8 cellular contexts compared by ENCODE assay signal in genomic region chr20:46406200-46406985, GRCh38. TPM values are rescaled to one million over a fixed set of nuclear protein-coding genes. Genes with fewer than 3 reads are reported as not detected.
DNase-seq lines count a peak whose midpoint lies in the region; ATAC-seq and TF ChIP-seq lines count a peak whose summit lies in the region.

ELMO2 (minus strand) TSS chr20:46406615; CDS start chr20:46394482, 12,133 bp downstream.

- intact Hi-C loops in CD8-positive, alpha-beta T cell (cut with DNase I, micrococcal nuclease) = loop anchor here (1.0 to 2.0 kb wide), 5 partner anchors 42 to 434 kb away; partner anchors contain the start of genes ZNF335 (in 2 of the 2) and TP53RK (in 1 of the 2)

- no peaks in the 10 kb centered on the region for H3K27me3 ChIP-seq in CD8-positive, alpha-beta T cell (ENCODE audit: insufficient read depth, low read length)
- H3K27me3 ChIP-seq in effector memory CD4-positive, alpha-beta T cell (replicated peaks; ENCODE audit: control insufficient read depth, insufficient read depth, low read length, poor library complexity, severe bottlenecking) = no peaks in the 10 kb centered on the region

- H3K4me1 ChIP-seq in CD8-positive, alpha-beta T cell (ENCODE audit: insufficient read depth, low read length) = peaks cover 53% of the 10 kb centered on the region
- H3K4me1 ChIP-seq in effector memory CD4-positive, alpha-beta T cell (ENCODE audit: control insufficient read depth, insufficient read depth, low read length, poor library complexity, severe bottlenecking) = peaks cover 53% of the 10 kb centered on the region

- peak; percentile 89 to 97 (median 96) for DNase-seq in CD8-positive, alpha-beta T cell
- DNase-seq in HS-27A (ENCODE audit: low read depth) (peak; percentile 88), NK-92 (lab: John Stamatoyannopoulos, UW; ENCODE audit: unreplicated experiment) (peak; percentile 88), memory B cell (ENCODE audit: low spot score in 2 of 2) (peak; percentile 87 to 93)
- peak; percentile 95 for DNase-seq in activated CD8-positive, alpha-beta memory T cell treated with anti-CD3 and anti-CD28 coated beads for 24 hours
- peak; percentile 91 to 96 (median 94) for DNase-seq in effector memory CD4-positive, alpha-beta T cell
- DNase-seq in stimulated activated CD8-positive, alpha-beta memory T cell treated with anti-CD3 and anti-CD28 coated beads, Interleukin-12 subunit alpha, Interleukin-12 subunit beta, amount 100 ng/mL, for 24 hours (ENCODE audit: extremely low read depth) = peak; percentile 97

- H3K4me1 Mint-ChIP-seq in CD8-positive, alpha-beta T cell (ENCODE audit: low read depth) = peaks cover 70% of the 10 kb centered on the region
- peaks cover 35% of the 10 kb centered on the region for H3K4me1 Mint-ChIP-seq in memory B cell

- no peaks in the 10 kb centered on the region for H3K9me3 ChIP-seq in CD8-positive, alpha-beta T cell (ENCODE audit: low read length)
- no peaks in the 10 kb centered on the region for H3K9me3 ChIP-seq in effector memory CD4-positive, alpha-beta T cell (ENCODE audit: control insufficient read depth, low read length)

- POLR2A ChIA-PET in CD8-positive, alpha-beta T cell (lab: Charles Lee) = interaction anchor here (0.9 to 1.4 kb wide), 10 partner anchors 17 to 549 kb away, joined by 3 to 8 read pairs (median 4); partner anchors contain the start of genes ACOT8 and ZSWIM3

- H3K36me3 Mint-ChIP-seq in CD8-positive, alpha-beta T cell = peaks cover 11% of the 10 kb centered on the region
- peaks cover 3% of the 10 kb centered on the region for H3K36me3 Mint-ChIP-seq in memory B cell

- CTCF ChIA-PET in CD8-positive, alpha-beta T cell (lab: Charles Lee) = interaction anchor here (1.0 to 1.9 kb wide), 5 partner anchors 24 to 383 kb away, joined by 3 to 14 read pairs (median 3); no protein-coding TSS in a partner anchor

- peak within 1 kb of the TSS; percentile 91 for H3K4me3 ChIP-seq in CD8-positive, alpha-beta T cell (ENCODE audit: low read depth, low read length)
- H3K4me3 ChIP-seq in effector memory CD4-positive, alpha-beta T cell (ENCODE audit: insufficient read depth, low read depth, low read length, poor library complexity, severe bottlenecking) = peak within 1 kb of the TSS; percentile 97

- no peak for TF ChIP-seq CTCF in CD8-positive, alpha-beta T cell (IDR thresholded peaks at IDR 0.05)

- no peaks in the 10 kb centered on the region for H3K27me3 Mint-ChIP-seq in CD8-positive, alpha-beta T cell (ENCODE audit: low read depth)
- H3K27me3 Mint-ChIP-seq in memory B cell = no peaks in the 10 kb centered on the region

- peak within 1 kb of the TSS; percentile 98 for H3K27ac Mint-ChIP-seq in CD8-positive, alpha-beta T cell
- H3K27ac Mint-ChIP-seq in memory B cell = peak within 1 kb of the TSS; percentile 98

- H3K27ac ChIP-seq in CD8-positive, alpha-beta T cell (ENCODE audit: low read depth, low read length) = peak within 1 kb of the TSS; percentile 72
- H3K27ac ChIP-seq in effector memory CD4-positive, alpha-beta T cell (ENCODE audit: insufficient read depth, low read length, poor library complexity, severe bottlenecking) = peak within 1 kb of the TSS; percentile 96

- H3K4me3 Mint-ChIP-seq in CD8-positive, alpha-beta T cell = peak within 1 kb of the TSS; percentile 99
- peak within 1 kb of the TSS; percentile 98 for H3K4me3 Mint-ChIP-seq in memory B cell

- no peaks in the 10 kb centered on the region for H3K9me3 Mint-ChIP-seq in CD8-positive, alpha-beta T cell
- no peaks in the 10 kb centered on the region for H3K9me3 Mint-ChIP-seq in memory B cell

- no peaks in the 10 kb centered on the region for H3K36me3 ChIP-seq in CD8-positive, alpha-beta T cell (ENCODE audit: insufficient read depth, low read length)
- H3K36me3 ChIP-seq in effector memory CD4-positive, alpha-beta T cell (ENCODE audit: control insufficient read depth, insufficient read depth, low read length) = no peaks in the 10 kb centered on the region

- peak; percentile 90 for ATAC-seq in CD8-positive, alpha-beta T cell
- ATAC-seq in GM19467 (IDR thresholded peaks at IDR 0.05; ENCODE audit: unreplicated experiment) (peak; percentile 79), memory B cell (ENCODE audit: low read depth) (peak; percentile 85)

RNA-seq across cellular contexts. Expression of gene ELMO2, which starts in this region (rescaled TPM):
- total RNA-seq in CD8-positive, alpha-beta T cell = 10 to 100 TPM; 59.2 to 62.8 TPM

Comparison
In these comparisons a context has a peak if more than half of its experiments do, and no peak if none do; other contexts are left out.
1. Peak in every context shown above with its lines: DNase-seq, ATAC-seq, H3K4me3 ChIP-seq and H3K27ac ChIP-seq.